In the genomic region with DNA sequence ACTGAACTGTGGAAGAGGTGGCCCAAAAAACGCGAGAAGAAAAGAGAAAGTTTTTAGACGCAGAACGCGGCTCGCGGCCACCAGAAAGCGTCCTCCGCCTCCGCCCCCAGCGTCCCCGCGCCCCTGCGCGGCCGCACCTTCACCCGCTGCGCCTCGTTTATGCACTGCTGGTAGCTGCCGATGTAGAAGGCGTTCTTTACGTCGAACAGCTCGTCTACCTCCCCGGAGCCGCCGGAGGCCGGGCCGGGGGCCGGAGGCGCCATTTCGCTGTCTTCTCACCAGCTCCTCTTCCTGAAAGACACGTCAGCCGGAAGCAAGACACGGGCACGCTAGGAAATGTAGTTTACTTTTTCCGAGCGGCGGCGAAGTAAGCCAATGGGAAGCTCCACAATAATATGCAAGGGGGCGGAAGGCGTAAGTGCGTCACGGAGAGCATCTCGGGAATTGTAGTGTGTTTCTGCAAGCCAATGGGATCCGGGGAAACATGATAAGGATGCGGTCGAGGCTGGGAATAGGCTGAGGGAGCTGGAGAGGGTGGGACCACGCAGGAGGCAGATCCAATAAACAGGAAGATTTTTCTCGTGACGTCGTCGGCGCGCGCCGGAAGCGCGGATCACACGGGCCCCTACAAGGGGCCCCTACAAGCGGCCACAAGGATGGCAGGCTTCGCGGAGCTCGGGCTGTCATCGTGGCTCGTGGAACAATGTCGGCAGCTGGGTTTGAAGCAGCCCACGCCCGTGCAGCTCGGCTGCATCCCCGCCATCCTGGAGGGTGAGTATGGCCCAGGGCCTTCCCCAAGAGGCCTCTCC, we compare ENCODE assay signal across 8 cellular contexts. TPM values are rescaled to one million over a fixed set of nuclear protein-coding genes. Genes with fewer than 3 reads are reported as not detected.
DNase-seq lines count a peak whose midpoint lies in the region; ATAC-seq and TF ChIP-seq lines count a peak whose summit lies in the region.

A gene (minus strand): TSS at position 302 of the 809 bp plus-strand sequence. CDS start 39 bp downstream, at position 263.
A gene with protein sequence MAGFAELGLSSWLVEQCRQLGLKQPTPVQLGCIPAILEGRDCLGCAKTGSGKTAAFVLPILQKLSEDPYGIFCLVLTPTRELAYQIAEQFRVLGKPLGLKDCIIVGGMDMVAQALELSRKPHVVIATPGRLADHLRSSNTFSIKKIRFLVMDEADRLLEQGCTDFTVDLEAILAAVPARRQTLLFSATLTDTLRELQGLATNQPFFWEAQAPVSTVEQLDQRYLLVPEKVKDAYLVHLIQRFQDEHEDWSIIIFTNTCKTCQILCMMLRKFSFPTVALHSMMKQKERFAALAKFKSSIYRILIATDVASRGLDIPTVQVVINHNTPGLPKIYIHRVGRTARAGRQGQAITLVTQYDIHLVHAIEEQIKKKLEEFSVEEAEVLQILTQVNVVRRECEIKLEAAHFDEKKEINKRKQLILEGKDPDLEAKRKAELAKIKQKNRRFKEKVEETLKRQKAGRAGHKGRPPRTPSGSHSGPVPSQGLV (plus strand): TSS at position 630 of the 809 bp plus-strand sequence. CDS start 27 bp downstream, at position 657.

- H3K4me1 Mint-ChIP-seq in T-helper 1 cell treated with Interleukin-12 subunit alpha and Interleukin-12 subunit beta and Interleukin-4 antibody, amounts not matched to agents 30 μg/mL and 1 μg/mL, for 36 hours (ENCODE audit: low read depth) = peaks cover 17% of the 10 kb centered on the region

- peak within 1 kb of the TSS; percentile 85 for H3K27ac ChIP-seq in upper lobe of right lung

- peaks cover 14% of the 10 kb centered on the region for H3K36me3 Mint-ChIP-seq in T-helper 1 cell treated with Interleukin-12 subunit alpha and Interleukin-12 subunit beta and Interleukin-4 antibody, amounts not matched to agents 30 μg/mL and 1 μg/mL, for 36 hours (ENCODE audit: low read depth)

- peak; percentile 99 for DNase-seq in GM13976 (ENCODE audit: low spot score)
- peak; percentile 99 for DNase-seq in NCI-H1694 (lab: John Stamatoyannopoulos, UW)
- DNase-seq in amniotic stem cell (lab: John Stamatoyannopoulos, UW) = peak; percentile 98
- peak; percentile 98 for DNase-seq in left cardiac atrium
- peak; percentile 99 for DNase-seq in posterior vena cava (ENCODE audit: low spot score)
- DNase-seq in upper lobe of right lung = peak; percentile 98

- intact Hi-C loops in left cardiac atrium (cut with DNase I) (no loop called here), posterior vena cava (cut with DNase I) (no loop called here), upper lobe of right lung (cut with DNase I) (no loop called here)

- peak; percentile 89 for ATAC-seq in HG02870 (IDR thresholded peaks at IDR 0.05; ENCODE audit: unreplicated experiment)
- peak; percentile 99 for ATAC-seq in left cardiac atrium
- peak; percentile 99 for ATAC-seq in upper lobe of right lung

- no peaks in the 10 kb centered on the region for H3K9me3 ChIP-seq in upper lobe of right lung

- peak within 1 kb of the TSS; percentile 88 for H3K4me3 ChIP-seq in upper lobe of right lung

- in situ Hi-C loops in GM13976 (cut with MboI; ENCODE audit: low sequenced_read_pairs, unreplicated experiment) = no loop called here

- no peaks in the 10 kb centered on the region for H3K27me3 Mint-ChIP-seq in T-helper 1 cell treated with Interleukin-12 subunit alpha and Interleukin-12 subunit beta and Interleukin-4 antibody, amounts not matched to agents 30 μg/mL and 1 μg/mL, for 36 hours (ENCODE audit: low read depth)

- peaks cover 41% of the 10 kb centered on the region for H3K36me3 ChIP-seq in upper lobe of right lung

- no peaks in the 10 kb centered on the region for H3K27me3 ChIP-seq in upper lobe of right lung

- H3K27ac Mint-ChIP-seq in T-helper 1 cell treated with Interleukin-12 subunit alpha and Interleukin-12 subunit beta and Interleukin-4 antibody, amounts not matched to agents 30 μg/mL and 1 μg/mL, for 36 hours = peak within 1 kb of the TSS; percentile 89

- no peak for TF ChIP-seq CTCF in GM13976 (IDR thresholded peaks at IDR 0.05; ENCODE audit: borderline replicate concordance, control extremely low read depth, extremely low read depth, insufficient read depth, missing control alignments)
- TF ChIP-seq CTCF in upper lobe of right lung (IDR thresholded peaks at IDR 0.05) = no peak

- peak within 1 kb of the TSS; percentile 94 for H3K4me3 Mint-ChIP-seq in T-helper 1 cell treated with Interleukin-12 subunit alpha and Interleukin-12 subunit beta and Interleukin-4 antibody, amounts not matched to agents 30 μg/mL and 1 μg/mL, for 36 hours

- H3K9me3 Mint-ChIP-seq in T-helper 1 cell treated with Interleukin-12 subunit alpha and Interleukin-12 subunit beta and Interleukin-4 antibody, amounts not matched to agents 30 μg/mL and 1 μg/mL, for 36 hours = no peaks in the 10 kb centered on the region

- peaks cover 23% of the 10 kb centered on the region for H3K4me1 ChIP-seq in upper lobe of right lung

RNA-seq across cellular contexts. Expression of the first gene that starts in this region (rescaled TPM):
- total RNA-seq in left cardiac atrium (100 to 1,000 TPM; 136 to 149 TPM), posterior vena cava (100 to 1,000 TPM; 139 to 141 TPM), upper lobe of right lung (141 TPM)

RNA-seq across cellular contexts. Expression of the second gene that starts in this region (rescaled TPM):
- 10 to 100 TPM; 23.6 to 24.2 TPM for total RNA-seq in left cardiac atrium
- 10 to 100 TPM; 28.8 to 28.9 TPM for total RNA-seq in posterior vena cava
- total RNA-seq in upper lobe of right lung = 45.9 TPM

Comparison
In these comparisons a context has a peak if more than half of its experiments do, and no peak if none do; other contexts are left out.
1. Peak in every context shown above with its lines: DNase-seq, ATAC-seq, H3K4me3 ChIP-seq and H3K27ac ChIP-seq.